Comparison of ENCODE assay signal across 1 cellular context in the genomic region with DNA sequence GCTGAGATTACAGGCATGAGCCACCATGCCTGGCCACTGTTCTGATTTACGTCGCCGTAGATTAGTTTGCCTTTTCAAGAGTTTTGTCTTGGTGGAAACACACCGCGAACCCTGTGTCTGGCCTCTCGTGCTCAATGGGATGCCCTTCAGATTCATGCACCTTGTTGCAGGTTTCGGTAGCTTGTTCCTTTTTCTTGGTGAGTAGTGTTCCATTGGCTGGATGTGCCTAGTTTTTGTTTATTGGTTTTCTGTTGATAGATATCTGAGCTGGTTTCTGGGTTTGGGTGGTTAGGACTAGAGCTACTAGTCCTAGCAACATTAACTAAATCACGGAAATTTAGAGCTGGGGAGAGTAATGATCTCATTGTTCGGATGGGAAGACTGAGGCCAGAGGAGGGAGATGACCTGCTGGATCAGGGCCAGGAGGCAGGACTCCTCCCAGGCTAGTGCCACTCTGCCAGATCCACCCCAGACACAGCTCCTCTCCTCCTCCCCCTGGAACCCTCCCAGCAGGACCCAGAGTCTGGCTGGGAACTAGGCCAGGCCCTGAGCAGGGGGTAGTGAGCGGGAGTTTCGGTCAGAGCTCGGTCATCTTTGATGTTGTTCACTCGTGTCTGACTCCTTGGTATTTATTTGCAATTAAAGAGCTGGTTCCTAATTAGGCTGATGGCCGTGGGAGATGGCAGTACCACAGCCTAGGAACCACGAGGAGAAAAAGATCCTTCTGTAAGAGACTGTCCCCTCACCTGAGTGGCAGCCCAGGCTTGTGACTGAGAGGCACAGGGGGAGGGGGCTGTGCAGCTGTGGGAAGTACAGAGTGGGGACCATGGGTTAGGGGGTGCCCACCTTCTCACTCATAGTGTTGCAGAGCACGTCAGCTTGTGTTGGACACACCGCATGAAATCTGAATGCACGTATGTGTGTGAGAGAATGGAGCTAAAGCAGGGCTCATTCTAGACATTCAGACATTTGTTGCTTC.
TF ChIP-seq lines count a peak whose summit lies in the region.

No MANE protein-coding gene starts in this region.

TF ChIP-seq in HepG2, 621 proteins besides CTCF, POLR2A, EP300 and RAD21:
- TF ChIP-seq HMGXB3 (CRISPR knock-in tag; IDR thresholded peaks at IDR 0.05; ENCODE audit: borderline replicate concordance): no peak
- no peak for TF ChIP-seq ZNF704 (CRISPR knock-in tag; IDR thresholded peaks at IDR 0.05; ENCODE audit: borderline replicate concordance)
- no peak for TF ChIP-seq ZNF383 (CRISPR knock-in tag; IDR thresholded peaks at IDR 0.05; ENCODE audit: borderline replicate concordance)
- no peak for TF ChIP-seq NFE2L1 (CRISPR knock-in tag; IDR thresholded peaks at IDR 0.05; ENCODE audit: borderline replicate concordance)
- no peak for TF ChIP-seq CBFB (CRISPR knock-in tag; IDR thresholded peaks at IDR 0.05)
- no peak for TF ChIP-seq ZNF724P (CRISPR knock-in tag; IDR thresholded peaks at IDR 0.05; ENCODE audit: borderline replicate concordance)
- TF ChIP-seq PITX1 (CRISPR knock-in tag; IDR thresholded peaks at IDR 0.05): no peak
- no peak for TF ChIP-seq ZNF331 (CRISPR knock-in tag; IDR thresholded peaks at IDR 0.05)
- no peak for TF ChIP-seq KLF9 (CRISPR knock-in tag; IDR thresholded peaks at IDR 0.05; ENCODE audit: low read depth)
TF ChIP-seq in HepG2: peak in this region for 0.
